In genomic region chr5:133885566-133885965, GRCh38 we compare ENCODE assay signal across 28 cellular contexts.
DNase-seq lines count a peak whose midpoint lies in the region; ATAC-seq and TF ChIP-seq lines count a peak whose summit lies in the region.
"Had no signal": no experiment of that assay in that cellular context is flagged by ENCODE, and none has a peak within 500 bp of the region (broad histone marks: within the 10 kb centered on the region; RNA-seq: fewer than 3 reads in every experiment).

No MANE protein-coding gene starts in this region.

- intact Hi-C loops in activated B cell treated with CpG ODN at 0.5 μM for 24 hours (cut with micrococcal nuclease), result no loop called here
- intact Hi-C loops in CD4-positive, alpha-beta memory T cell (cut with micrococcal nuclease), result no loop called here

- no peak for TF ChIP-seq CTCF in activated B cell treated with CpG ODN at 0.5 μM for 24 hours (IDR thresholded peaks at IDR 0.05)

- no peaks in the 10 kb centered on the region for H3K36me3 ChIP-seq in BLaER1
- H3K36me3 ChIP-seq in CD4-positive, alpha-beta memory T cell (ENCODE audit: insufficient read depth, low read length), result no peaks in the 10 kb centered on the region
- H3K36me3 ChIP-seq: SJSA1 had no signal

- H3K27ac Mint-ChIP-seq in activated B cell treated with CpG ODN at 0.5 μM for 24 hours (no peak overlapping the region), naive B cell (peak overlapping the region in 2 of 6 donors; percentile 2 to 89)
- no peak overlapping the region for H3K27ac Mint-ChIP-seq in stimulated activated memory B cell treated with anti-CD40 and anti-IgM and Interleukin-4, amounts not matched to agents 10 μg/mL and 1 μg/mL and 100 μg/mL, for 72 hours
- no peak overlapping the region for H3K27ac Mint-ChIP-seq in CD4-positive, alpha-beta memory T cell
- H3K27ac Mint-ChIP-seq: CD8-positive, alpha-beta T cell had no signal

- no peaks in the 10 kb centered on the region for H3K27me3 ChIP-seq in BLaER1
- H3K27me3 ChIP-seq in CD4-positive, alpha-beta memory T cell (ENCODE audit: insufficient read depth, low read length), result no peaks in the 10 kb centered on the region

- no peaks in the 10 kb centered on the region for H4K20me1 ChIP-seq in BLaER1

- no peak overlapping the region for H3K4me3 Mint-ChIP-seq in activated B cell treated with CpG ODN at 0.5 μM for 24 hours
- H3K4me3 Mint-ChIP-seq in naive B cell, result peak overlapping the region in 5 of 8 donors; percentile 0 to 61 (median 1)
- no peak overlapping the region for H3K4me3 Mint-ChIP-seq in stimulated activated memory B cell treated with anti-CD40 and anti-IgM and Interleukin-4, amounts not matched to agents 10 μg/mL and 1 μg/mL and 100 μg/mL, for 72 hours
- H3K4me3 Mint-ChIP-seq in CD4-positive, alpha-beta memory T cell, result no peak overlapping the region
- H3K4me3 Mint-ChIP-seq: CD8-positive, alpha-beta T cell had no signal

- CTCF ChIA-PET in activated B cell treated with CpG ODN at 0.5 μM for 24 hours (lab: Charles Lee), result no interaction called here
- CTCF ChIA-PET in CD4-positive, alpha-beta memory T cell (lab: Charles Lee; ENCODE audit: partially characterized antibody), result no interaction called here

- H3K9ac ChIP-seq in BLaER1, result peak overlapping the region; percentile 40; the same call in 1 of the 2 replicates

- no peaks in the 10 kb centered on the region for H3K9me3 ChIP-seq in BLaER1
- no peaks in the 10 kb centered on the region for H3K9me3 ChIP-seq in CD4-positive, alpha-beta memory T cell (ENCODE audit: control insufficient read depth in 1 of 2, low read length in 2 of 2)
- H3K9me3 ChIP-seq: Caco-2, SJSA1 had no signal

- H3K9me3 Mint-ChIP-seq in activated B cell treated with CpG ODN at 0.5 μM for 24 hours (no peaks in the 10 kb centered on the region), naive B cell (peaks cover 0 to 5% (median 0%) of the 10 kb centered on the region in 7 donors)
- no peaks in the 10 kb centered on the region for H3K9me3 Mint-ChIP-seq in stimulated activated memory B cell treated with anti-CD40 and anti-IgM and Interleukin-4, amounts not matched to agents 10 μg/mL and 1 μg/mL and 100 μg/mL, for 72 hours
- no peaks in the 10 kb centered on the region for H3K9me3 Mint-ChIP-seq in CD4-positive, alpha-beta memory T cell
- H3K9me3 Mint-ChIP-seq: CD8-positive, alpha-beta T cell had no signal

- H3K36me3 Mint-ChIP-seq in activated B cell treated with CpG ODN at 0.5 μM for 24 hours (ENCODE audit: low read depth), result no peaks in the 10 kb centered on the region
- no peaks in the 10 kb centered on the region for H3K36me3 Mint-ChIP-seq in naive B cell
- H3K36me3 Mint-ChIP-seq in stimulated activated memory B cell treated with anti-CD40 and anti-IgM and Interleukin-4, amounts not matched to agents 10 μg/mL and 1 μg/mL and 100 μg/mL, for 72 hours, result no peaks in the 10 kb centered on the region
- no peaks in the 10 kb centered on the region for H3K36me3 Mint-ChIP-seq in CD4-positive, alpha-beta memory T cell
- H3K36me3 Mint-ChIP-seq: CD8-positive, alpha-beta T cell had no signal

- H3K27me3 Mint-ChIP-seq in activated B cell treated with CpG ODN at 0.5 μM for 24 hours (no peaks in the 10 kb centered on the region), naive B cell (peaks cover 0 to 5% (median 0%) of the 10 kb centered on the region in 3 donors)
- H3K27me3 Mint-ChIP-seq in stimulated activated memory B cell treated with anti-CD40 and anti-IgM and Interleukin-4, amounts not matched to agents 10 μg/mL and 1 μg/mL and 100 μg/mL, for 72 hours, result peaks cover 11% of the 10 kb centered on the region
- peaks cover 4 to 12% of the 10 kb centered on the region in 2 donors for H3K27me3 Mint-ChIP-seq in CD4-positive, alpha-beta memory T cell

- 0 out of 2 replicates have a peak overlapping the region, but pooled peaks have one; percentile 12 for H3K4me3 ChIP-seq in BLaER1
- H3K4me3 ChIP-seq in CD4-positive, alpha-beta memory T cell (ENCODE audit: low read length in 2 of 2), result no peak overlapping the region
- H3K4me3 ChIP-seq: GM12878, K562, SJSA1 had no signal

- H3K4me1 Mint-ChIP-seq in activated B cell treated with CpG ODN at 0.5 μM for 24 hours (peaks cover 27% of the 10 kb centered on the region), naive B cell (peaks cover 42 to 47% (median 47%) of the 10 kb centered on the region in 3 donors)
- H3K4me1 Mint-ChIP-seq in stimulated activated memory B cell treated with anti-CD40 and anti-IgM and Interleukin-4, amounts not matched to agents 10 μg/mL and 1 μg/mL and 100 μg/mL, for 72 hours, result peaks cover 17% of the 10 kb centered on the region
- H3K4me1 Mint-ChIP-seq in CD4-positive, alpha-beta memory T cell, result no peaks in the 10 kb centered on the region

- ATAC-seq in activated B cell treated with CpG ODN at 0.5 μM for 24 hours (ENCODE audit: low read depth), result peak; percentile 50
- ATAC-seq in naive B cell (ENCODE audit: low read depth in 2 of 2), result peak; percentile 67 to 76
- peak; percentile 39 for ATAC-seq in stimulated activated memory B cell treated with anti-CD40 and anti-IgM and Interleukin-4, amounts not matched to agents 10 μg/mL and 1 μg/mL and 100 μg/mL, for 72 hours
- ATAC-seq: CD8-positive, alpha-beta T cell; GM12878; K562; PC-3; Right ventricle myocardium inferior had no signal

- H3K27ac ChIP-seq in BLaER1, result peak overlapping the region; percentile 69
- H3K27ac ChIP-seq in CD4-positive, alpha-beta memory T cell (ENCODE audit: low read depth, low read length), result no peak overlapping the region
- H3K27ac ChIP-seq: SJSA1 had no signal

- H3K4me2 ChIP-seq in BLaER1, result peak overlapping the region; percentile 83

- DNase-seq in activated B cell treated with CpG ODN at 0.5 μM for 24 hours (no peak), naive B cell (no peak), cerebellum (ENCODE audit: low spot score) (no peak), dermis blood vessel endothelial cell (no peak)
- no peak for DNase-seq in CD4-positive, alpha-beta memory T cell
- DNase-seq: C1 segment of cervical spinal cord; CD8-positive, alpha-beta T cell; DMS 273 treated with DMSO at 0.1 percent for 48 hours; DMS79; EL; GDM1; HCEC 1CT; Kasumi-1; NCI-H1105; NCI-H146; NCI-H1930; NCI-H2107; NCI-H446; NCI-H524 treated with DMSO at 0.1 percent for 48 hours; NCI-H774; PC-3 had no signal

- POLR2A ChIA-PET in activated B cell treated with CpG ODN at 0.5 μM for 24 hours (lab: Charles Lee), result no interaction called here
- POLR2A ChIA-PET in CD4-positive, alpha-beta memory T cell (lab: Charles Lee; ENCODE audit: partially characterized antibody), result no interaction called here

- peaks cover 100% of the 10 kb centered on the region for H3K4me1 ChIP-seq in BLaER1
- no peaks in the 10 kb centered on the region for H3K4me1 ChIP-seq in CD4-positive, alpha-beta memory T cell (ENCODE audit: insufficient read depth, low read length)
- H3K4me1 ChIP-seq: SJSA1 had no signal

Comparison
In these comparisons a context has a peak if more than half of its experiments do, and no peak if none do; other contexts are left out.
1. H3K4me3 Mint-ChIP-seq: peak in naive B cell (5 of 8); none in activated B cell treated with CpG ODN at 0.5 μM for 24 hours (single experiment), stimulated activated memory B cell treated with anti-CD40 and anti-IgM and Interleukin-4, amounts not matched to agents 10 μg/mL and 1 μg/mL and 100 μg/mL, for 72 hours (single experiment) and CD4-positive, alpha-beta memory T cell (0 of 8).
2. Peak in every context shown above with its lines, with median percentiles within 50 percentile points of each other: ATAC-seq.